ENCODE assay signal across 1 cellular context in the genomic region with DNA sequence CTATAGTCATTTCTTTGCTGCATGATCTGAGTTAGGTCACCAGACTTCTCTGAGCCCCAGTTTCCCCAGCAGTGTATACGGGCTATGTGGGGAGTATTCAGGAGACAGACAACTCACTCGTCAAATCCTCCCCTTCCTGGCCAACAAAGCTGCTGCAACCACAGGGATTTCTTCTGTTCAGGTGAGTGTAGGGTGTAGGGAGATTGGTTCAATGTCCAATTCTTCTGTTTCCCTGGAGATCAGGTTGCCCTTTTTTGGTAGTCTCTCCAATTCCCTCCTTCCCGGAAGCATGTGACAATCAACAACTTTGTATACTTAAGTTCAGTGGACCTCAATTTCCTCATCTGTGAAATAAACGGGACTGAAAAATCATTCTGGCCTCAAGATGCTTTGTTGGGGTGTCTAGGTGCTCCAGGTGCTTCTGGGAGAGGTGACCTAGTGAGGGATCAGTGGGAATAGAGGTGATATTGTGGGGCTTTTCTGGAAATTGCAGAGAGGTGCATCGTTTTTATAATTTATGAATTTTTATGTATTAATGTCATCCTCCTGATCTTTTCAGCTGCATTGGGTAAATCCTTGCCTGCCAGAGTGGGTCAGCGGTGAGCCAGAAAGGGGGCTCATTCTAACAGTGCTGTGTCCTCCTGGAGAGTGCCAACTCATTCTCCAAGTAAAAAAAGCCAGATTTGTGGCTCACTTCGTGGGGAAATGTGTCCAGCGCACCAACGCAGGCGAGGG.
TF ChIP-seq lines count a peak whose summit lies in the region.

No MANE protein-coding gene starts in this region.

TF ChIP-seq in HepG2, 621 proteins besides CTCF, POLR2A, EP300 and RAD21 (continued from another document and continues in another):
- TF ChIP-seq, protein P1, sequence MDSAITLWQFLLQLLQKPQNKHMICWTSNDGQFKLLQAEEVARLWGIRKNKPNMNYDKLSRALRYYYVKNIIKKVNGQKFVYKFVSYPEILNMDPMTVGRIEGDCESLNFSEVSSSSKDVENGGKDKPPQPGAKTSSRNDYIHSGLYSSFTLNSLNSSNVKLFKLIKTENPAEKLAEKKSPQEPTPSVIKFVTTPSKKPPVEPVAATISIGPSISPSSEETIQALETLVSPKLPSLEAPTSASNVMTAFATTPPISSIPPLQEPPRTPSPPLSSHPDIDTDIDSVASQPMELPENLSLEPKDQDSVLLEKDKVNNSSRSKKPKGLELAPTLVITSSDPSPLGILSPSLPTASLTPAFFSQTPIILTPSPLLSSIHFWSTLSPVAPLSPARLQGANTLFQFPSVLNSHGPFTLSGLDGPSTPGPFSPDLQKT (CRISPR knock-in tag; IDR thresholded peaks at IDR 0.05; ENCODE audit: borderline replicate concordance), result no peak
- TF ChIP-seq HOXD1 (CRISPR knock-in tag; IDR thresholded peaks at IDR 0.05) (no peak), ZNF780A (CRISPR knock-in tag; IDR thresholded peaks at IDR 0.05) (no peak; the same call in 1 of the 2 replicates), ZNF746 (CRISPR knock-in tag; IDR thresholded peaks at IDR 0.05) (no peak), ZSCAN21 (CRISPR knock-in tag; IDR thresholded peaks at IDR 0.05; ENCODE audit: borderline replicate concordance) (no peak), IKZF4 (CRISPR knock-in tag; IDR thresholded peaks at IDR 0.05; ENCODE audit: borderline replicate concordance, low read depth, not compliant biosample characterization) (no peak), ZNF296 (CRISPR knock-in tag; conservative IDR thresholded peaks at IDR 0.05) (no peak), ZNF616 (CRISPR knock-in tag; IDR thresholded peaks at IDR 0.05; ENCODE audit: low read depth) (no peak), NCOR1 (IDR thresholded peaks at IDR 0.05; ENCODE audit: borderline replicate concordance, low read length) (peak; percentile 51), PCBP1 (IDR thresholded peaks at IDR 0.05; ENCODE audit: borderline replicate concordance, low read depth, low read length) (no peak), CHD2 (IDR thresholded peaks at IDR 0.05; ENCODE audit: low read depth, low read length) (0 out of 2 replicates have a peak, but pooled peaks have one; percentile 19), SP140L (CRISPR knock-in tag; IDR thresholded peaks at IDR 0.05; ENCODE audit: borderline replicate concordance) (no peak), ESRRA (CRISPR knock-in tag; IDR thresholded peaks at IDR 0.05; ENCODE audit: low read depth) (no peak), ZNF264 (CRISPR knock-in tag; IDR thresholded peaks at IDR 0.05) (no peak), STAG1 (CRISPR knock-in tag; IDR thresholded peaks at IDR 0.05) (no peak), EZH2 (conservative IDR thresholded peaks at IDR 0.05; ENCODE audit: low read depth, low read length) (no peak), SALL1 (CRISPR knock-in tag; IDR thresholded peaks at IDR 0.05) (peak; percentile 55; the same call in 1 of the 2 replicates), CEBPG (CRISPR knock-in tag; IDR thresholded peaks at IDR 0.05) (peak; percentile 75), ZNF552 (CRISPR knock-in tag; IDR thresholded peaks at IDR 0.05; ENCODE audit: borderline replicate concordance) (no peak), ZKSCAN8 (CRISPR knock-in tag; IDR thresholded peaks at IDR 0.05; ENCODE audit: borderline replicate concordance) (peak; percentile 18; the same call in 1 of the 2 replicates), MAFK (conservative IDR thresholded peaks at IDR 0.05 in 1 of 2, IDR thresholded peaks at IDR 0.05 in 1 of 2; ENCODE audit: low read length in 2 of 2) (no peak), ZNF3 (CRISPR knock-in tag; IDR thresholded peaks at IDR 0.05) (no peak), SSRP1 (CRISPR knock-in tag; IDR thresholded peaks at IDR 0.05) (peak; percentile 15; the same call in 1 of the 2 replicates), ZNF441 (CRISPR knock-in tag; IDR thresholded peaks at IDR 0.05; ENCODE audit: borderline replicate concordance) (no peak; the same call in 1 of the 2 replicates), KMT2A (CRISPR knock-in tag; IDR thresholded peaks at IDR 0.05) (no peak), PHF5A (CRISPR knock-in tag; IDR thresholded peaks at IDR 0.05; ENCODE audit: low read depth, unreplicated experiment) (no peak), ZNF556 (CRISPR knock-in tag; IDR thresholded peaks at IDR 0.05; ENCODE audit: borderline replicate concordance) (no peak), ETV5 (CRISPR knock-in tag; IDR thresholded peaks at IDR 0.05; ENCODE audit: borderline replicate concordance) (peak; percentile 64; the same call in 1 of the 2 replicates), KLF12 (CRISPR knock-in tag; IDR thresholded peaks at IDR 0.05; ENCODE audit: borderline replicate concordance) (no peak), ASH2L (IDR thresholded peaks at IDR 0.05; ENCODE audit: insufficient read length, low read depth, low read length) (peak; percentile 70), ETV6 (CRISPR knock-in tag; conservative IDR thresholded peaks at IDR 0.05) (peak; percentile 51; the same call in 1 of the 2 replicates), HMGA1 (CRISPR knock-in tag; conservative IDR thresholded peaks at IDR 0.05) (no peak), ZNF792 (CRISPR knock-in tag; IDR thresholded peaks at IDR 0.05) (no peak; the same call in 1 of the 2 replicates)
- TF ChIP-seq, protein P2, sequence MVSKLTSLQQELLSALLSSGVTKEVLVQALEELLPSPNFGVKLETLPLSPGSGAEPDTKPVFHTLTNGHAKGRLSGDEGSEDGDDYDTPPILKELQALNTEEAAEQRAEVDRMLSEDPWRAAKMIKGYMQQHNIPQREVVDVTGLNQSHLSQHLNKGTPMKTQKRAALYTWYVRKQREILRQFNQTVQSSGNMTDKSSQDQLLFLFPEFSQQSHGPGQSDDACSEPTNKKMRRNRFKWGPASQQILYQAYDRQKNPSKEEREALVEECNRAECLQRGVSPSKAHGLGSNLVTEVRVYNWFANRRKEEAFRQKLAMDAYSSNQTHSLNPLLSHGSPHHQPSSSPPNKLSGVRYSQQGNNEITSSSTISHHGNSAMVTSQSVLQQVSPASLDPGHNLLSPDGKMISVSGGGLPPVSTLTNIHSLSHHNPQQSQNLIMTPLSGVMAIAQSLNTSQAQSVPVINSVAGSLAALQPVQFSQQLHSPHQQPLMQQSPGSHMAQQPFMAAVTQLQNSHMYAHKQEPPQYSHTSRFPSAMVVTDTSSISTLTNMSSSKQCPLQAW (CRISPR knock-in tag; IDR thresholded peaks at IDR 0.05), result peak; percentile 7; the same call in 1 of the 2 replicates
- TF ChIP-seq, protein P3, sequence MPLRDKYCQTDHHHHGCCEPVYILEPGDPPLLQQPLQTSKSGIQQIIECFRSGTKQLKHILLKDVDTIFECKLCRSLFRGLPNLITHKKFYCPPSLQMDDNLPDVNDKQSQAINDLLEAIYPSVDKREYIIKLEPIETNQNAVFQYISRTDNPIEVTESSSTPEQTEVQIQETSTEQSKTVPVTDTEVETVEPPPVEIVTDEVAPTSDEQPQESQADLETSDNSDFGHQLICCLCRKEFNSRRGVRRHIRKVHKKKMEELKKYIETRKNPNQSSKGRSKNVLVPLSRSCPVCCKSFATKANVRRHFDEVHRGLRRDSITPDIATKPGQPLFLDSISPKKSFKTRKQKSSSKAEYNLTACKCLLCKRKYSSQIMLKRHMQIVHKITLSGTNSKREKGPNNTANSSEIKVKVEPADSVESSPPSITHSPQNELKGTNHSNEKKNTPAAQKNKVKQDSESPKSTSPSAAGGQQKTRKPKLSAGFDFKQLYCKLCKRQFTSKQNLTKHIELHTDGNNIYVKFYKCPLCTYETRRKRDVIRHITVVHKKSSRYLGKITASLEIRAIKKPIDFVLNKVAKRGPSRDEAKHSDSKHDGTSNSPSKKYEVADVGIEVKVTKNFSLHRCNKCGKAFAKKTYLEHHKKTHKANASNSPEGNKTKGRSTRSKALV (CRISPR knock-in tag; IDR thresholded peaks at IDR 0.05), result no peak; the same call in 1 of the 2 replicates
- TF ChIP-seq, protein P4, sequence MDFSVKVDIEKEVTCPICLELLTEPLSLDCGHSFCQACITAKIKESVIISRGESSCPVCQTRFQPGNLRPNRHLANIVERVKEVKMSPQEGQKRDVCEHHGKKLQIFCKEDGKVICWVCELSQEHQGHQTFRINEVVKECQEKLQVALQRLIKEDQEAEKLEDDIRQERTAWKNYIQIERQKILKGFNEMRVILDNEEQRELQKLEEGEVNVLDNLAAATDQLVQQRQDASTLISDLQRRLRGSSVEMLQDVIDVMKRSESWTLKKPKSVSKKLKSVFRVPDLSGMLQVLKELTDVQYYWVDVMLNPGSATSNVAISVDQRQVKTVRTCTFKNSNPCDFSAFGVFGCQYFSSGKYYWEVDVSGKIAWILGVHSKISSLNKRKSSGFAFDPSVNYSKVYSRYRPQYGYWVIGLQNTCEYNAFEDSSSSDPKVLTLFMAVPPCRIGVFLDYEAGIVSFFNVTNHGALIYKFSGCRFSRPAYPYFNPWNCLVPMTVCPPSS (IDR thresholded peaks at IDR 0.05), result no peak
- TF ChIP-seq, protein P5, sequence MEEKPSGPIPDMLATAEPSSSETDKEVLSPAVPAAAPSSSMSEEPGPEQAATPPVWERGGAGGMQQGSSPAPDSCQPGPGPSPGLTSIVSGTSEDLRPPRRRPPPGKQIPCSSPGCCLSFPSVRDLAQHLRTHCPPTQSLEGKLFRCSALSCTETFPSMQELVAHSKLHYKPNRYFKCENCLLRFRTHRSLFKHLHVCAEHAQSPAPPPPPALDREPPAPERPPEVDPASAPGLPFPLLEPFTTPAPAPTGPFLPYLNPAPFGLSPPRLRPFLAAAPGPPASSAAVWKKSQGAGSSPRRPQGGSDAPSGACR (CRISPR knock-in tag; IDR thresholded peaks at IDR 0.05), result no peak
- TF ChIP-seq, protein P6, sequence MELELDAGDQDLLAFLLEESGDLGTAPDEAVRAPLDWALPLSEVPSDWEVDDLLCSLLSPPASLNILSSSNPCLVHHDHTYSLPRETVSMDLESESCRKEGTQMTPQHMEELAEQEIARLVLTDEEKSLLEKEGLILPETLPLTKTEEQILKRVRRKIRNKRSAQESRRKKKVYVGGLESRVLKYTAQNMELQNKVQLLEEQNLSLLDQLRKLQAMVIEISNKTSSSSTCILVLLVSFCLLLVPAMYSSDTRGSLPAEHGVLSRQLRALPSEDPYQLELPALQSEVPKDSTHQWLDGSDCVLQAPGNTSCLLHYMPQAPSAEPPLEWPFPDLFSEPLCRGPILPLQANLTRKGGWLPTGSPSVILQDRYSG (CRISPR knock-in tag; IDR thresholded peaks at IDR 0.05), result no peak
- TF ChIP-seq, protein P7, sequence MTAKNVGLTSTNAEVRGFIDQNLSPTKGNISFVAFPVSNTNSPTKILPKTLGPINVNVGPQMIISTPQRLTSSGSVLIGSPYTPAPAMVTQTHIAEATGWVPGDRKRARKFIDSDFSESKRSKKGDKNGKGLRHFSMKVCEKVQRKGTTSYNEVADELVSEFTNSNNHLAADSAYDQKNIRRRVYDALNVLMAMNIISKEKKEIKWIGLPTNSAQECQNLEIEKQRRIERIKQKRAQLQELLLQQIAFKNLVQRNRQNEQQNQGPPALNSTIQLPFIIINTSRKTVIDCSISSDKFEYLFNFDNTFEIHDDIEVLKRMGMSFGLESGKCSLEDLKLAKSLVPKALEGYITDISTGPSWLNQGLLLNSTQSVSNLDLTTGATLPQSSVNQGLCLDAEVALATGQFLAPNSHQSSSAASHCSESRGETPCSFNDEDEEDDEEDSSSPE (CRISPR knock-in tag; IDR thresholded peaks at IDR 0.05), result peak; percentile 42; the same call in 1 of the 2 replicates
- TF ChIP-seq, protein P8, sequence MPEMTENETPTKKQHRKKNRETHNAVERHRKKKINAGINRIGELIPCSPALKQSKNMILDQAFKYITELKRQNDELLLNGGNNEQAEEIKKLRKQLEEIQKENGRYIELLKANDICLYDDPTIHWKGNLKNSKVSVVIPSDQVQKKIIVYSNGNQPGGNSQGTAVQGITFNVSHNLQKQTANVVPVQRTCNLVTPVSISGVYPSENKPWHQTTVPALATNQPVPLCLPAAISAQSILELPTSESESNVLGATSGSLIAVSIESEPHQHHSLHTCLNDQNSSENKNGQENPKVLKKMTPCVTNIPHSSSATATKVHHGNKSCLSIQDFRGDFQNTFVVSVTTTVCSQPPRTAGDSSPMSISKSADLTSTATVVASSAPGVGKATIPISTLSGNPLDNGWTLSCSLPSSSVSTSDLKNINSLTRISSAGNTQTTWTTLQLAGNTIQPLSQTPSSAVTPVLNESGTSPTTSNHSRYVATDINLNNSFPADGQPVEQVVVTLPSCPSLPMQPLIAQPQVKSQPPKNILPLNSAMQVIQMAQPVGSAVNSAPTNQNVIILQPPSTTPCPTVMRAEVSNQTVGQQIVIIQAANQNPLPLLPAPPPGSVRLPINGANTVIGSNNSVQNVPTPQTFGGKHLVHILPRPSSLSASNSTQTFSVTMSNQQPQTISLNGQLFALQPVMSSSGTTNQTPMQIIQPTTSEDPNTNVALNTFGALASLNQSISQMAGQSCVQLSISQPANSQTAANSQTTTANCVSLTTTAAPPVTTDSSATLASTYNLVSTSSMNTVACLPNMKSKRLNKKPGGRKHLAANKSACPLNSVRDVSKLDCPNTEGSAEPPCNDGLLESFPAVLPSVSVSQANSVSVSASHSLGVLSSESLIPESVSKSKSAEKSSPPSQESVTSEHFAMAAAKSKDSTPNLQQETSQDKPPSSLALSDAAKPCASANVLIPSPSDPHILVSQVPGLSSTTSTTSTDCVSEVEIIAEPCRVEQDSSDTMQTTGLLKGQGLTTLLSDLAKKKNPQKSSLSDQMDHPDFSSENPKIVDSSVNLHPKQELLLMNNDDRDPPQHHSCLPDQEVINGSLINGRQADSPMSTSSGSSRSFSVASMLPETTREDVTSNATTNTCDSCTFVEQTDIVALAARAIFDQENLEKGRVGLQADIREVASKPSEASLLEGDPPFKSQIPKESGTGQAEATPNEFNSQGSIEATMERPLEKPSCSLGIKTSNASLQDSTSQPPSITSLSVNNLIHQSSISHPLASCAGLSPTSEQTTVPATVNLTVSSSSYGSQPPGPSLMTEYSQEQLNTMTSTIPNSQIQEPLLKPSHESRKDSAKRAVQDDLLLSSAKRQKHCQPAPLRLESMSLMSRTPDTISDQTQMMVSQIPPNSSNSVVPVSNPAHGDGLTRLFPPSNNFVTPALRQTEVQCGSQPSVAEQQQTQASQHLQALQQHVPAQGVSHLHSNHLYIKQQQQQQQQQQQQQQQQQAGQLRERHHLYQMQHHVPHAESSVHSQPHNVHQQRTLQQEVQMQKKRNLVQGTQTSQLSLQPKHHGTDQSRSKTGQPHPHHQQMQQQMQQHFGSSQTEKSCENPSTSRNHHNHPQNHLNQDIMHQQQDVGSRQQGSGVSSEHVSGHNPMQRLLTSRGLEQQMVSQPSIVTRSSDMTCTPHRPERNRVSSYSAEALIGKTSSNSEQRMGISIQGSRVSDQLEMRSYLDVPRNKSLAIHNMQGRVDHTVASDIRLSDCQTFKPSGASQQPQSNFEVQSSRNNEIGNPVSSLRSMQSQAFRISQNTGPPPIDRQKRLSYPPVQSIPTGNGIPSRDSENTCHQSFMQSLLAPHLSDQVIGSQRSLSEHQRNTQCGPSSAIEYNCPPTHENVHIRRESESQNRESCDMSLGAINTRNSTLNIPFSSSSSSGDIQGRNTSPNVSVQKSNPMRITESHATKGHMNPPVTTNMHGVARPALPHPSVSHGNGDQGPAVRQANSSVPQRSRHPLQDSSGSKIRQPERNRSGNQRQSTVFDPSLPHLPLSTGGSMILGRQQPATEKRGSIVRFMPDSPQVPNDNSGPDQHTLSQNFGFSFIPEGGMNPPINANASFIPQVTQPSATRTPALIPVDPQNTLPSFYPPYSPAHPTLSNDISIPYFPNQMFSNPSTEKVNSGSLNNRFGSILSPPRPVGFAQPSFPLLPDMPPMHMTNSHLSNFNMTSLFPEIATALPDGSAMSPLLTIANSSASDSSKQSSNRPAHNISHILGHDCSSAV (CRISPR knock-in tag; IDR thresholded peaks at IDR 0.05; ENCODE audit: borderline replicate concordance), result no peak
